In genomic region chr4:149102765-149103164, GRCh38 we compare ENCODE assay signal across 26 cellular contexts.
"Had no signal": no experiment of that assay in that cellular context is flagged by ENCODE, and none has a peak within 500 bp of the region (broad histone marks: within the 10 kb centered on the region; RNA-seq: fewer than 3 reads in every experiment).

No MANE protein-coding gene starts in this region.

- H3K4me1 Mint-ChIP-seq: natural killer cell; neural crest cell; stimulated activated naive CD8-positive, alpha-beta T cell treated with anti-CD3 and anti-CD28 coated beads, Interleukin-15, amount 100 ng/mL, for 72 hours had no signal

- H3K27ac ChIP-seq: colonic mucosa, esophagus muscularis mucosa, heart right ventricle, lower lobe of right lung, neutrophil, pancreas, right lobe of liver, suprapubic skin, vagina had no signal

- H3K4me1 ChIP-seq: colonic mucosa, esophagus muscularis mucosa, heart right ventricle, lower lobe of right lung, pancreas, right lobe of liver, suprapubic skin, vagina had no signal

- H3K36me3 ChIP-seq: colonic mucosa, esophagus muscularis mucosa, heart right ventricle, lower lobe of right lung, neutrophil, pancreas, right lobe of liver, suprapubic skin, vagina had no signal

- DNase-seq: colonic mucosa; effector CD8-positive, alpha-beta T cell; foreskin melanocyte; glutamatergic neuron; heart right ventricle; hippocampal formation; islet precursor cell; kidney glomerular epithelial cell; left ventricle myocardium superior; lower lobe of right lung; natural killer cell; pancreas; right lobe of liver; small intestine; stimulated activated CD4-positive, alpha-beta T cell treated with anti-CD3 and anti-CD28 coated beads, Interleukin-15, amount 100 ng/mL, for 24 hours; stimulated activated CD4-positive, alpha-beta T cell treated with anti-CD3 and anti-CD28 coated beads, Interleukin-2, amount 100 ng/mL, for 48 hours; stimulated activated CD8-positive, alpha-beta memory T cell treated with anti-CD3 and anti-CD28 coated beads, Interleukin-4, amount 100 ng/mL, for 48 hours; stimulated activated naive CD4-positive, alpha-beta T cell; stimulated activated naive CD8-positive, alpha-beta T cell treated with anti-CD3 and anti-CD28 coated beads, Interleukin-15, amount 100 ng/mL, for 72 hours; trophoblast cell had no signal

- H3K27me3 Mint-ChIP-seq: dendritic cell treated with granulocyte-macrophage colony-stimulating factor and Interleukin-4, amounts not matched to agents 40 ng/mL and 50 ng/mL, for 4 days; stimulated activated naive CD8-positive, alpha-beta T cell treated with anti-CD3 and anti-CD28 coated beads, Interleukin-15, amount 100 ng/mL, for 72 hours had no signal

- H3K27me3 ChIP-seq: colonic mucosa, esophagus muscularis mucosa, heart right ventricle, neutrophil, pancreas, right lobe of liver, suprapubic skin, vagina had no signal

- H3K4me3 Mint-ChIP-seq: dendritic cell treated with granulocyte-macrophage colony-stimulating factor and Interleukin-4, amounts not matched to agents 40 ng/mL and 50 ng/mL, for 4 days; natural killer cell; neural crest cell; stimulated activated naive CD8-positive, alpha-beta T cell treated with anti-CD3 and anti-CD28 coated beads, Interleukin-15, amount 100 ng/mL, for 72 hours had no signal

- H3K9me3 ChIP-seq: colonic mucosa, lower lobe of right lung, neutrophil, pancreas, right lobe of liver, suprapubic skin, vagina had no signal

- H3K27ac Mint-ChIP-seq: dendritic cell treated with granulocyte-macrophage colony-stimulating factor and Interleukin-4, amounts not matched to agents 40 ng/mL and 50 ng/mL, for 4 days; natural killer cell; stimulated activated naive CD8-positive, alpha-beta T cell treated with anti-CD3 and anti-CD28 coated beads, Interleukin-15, amount 100 ng/mL, for 72 hours had no signal

- H3K4me3 ChIP-seq: colonic mucosa, esophagus muscularis mucosa, heart right ventricle, lower lobe of right lung, pancreas, right lobe of liver, suprapubic skin, vagina had no signal

- ATAC-seq: heart right ventricle; left ventricle myocardium superior; lower lobe of right lung; natural killer cell; pancreas; right lobe of liver; stimulated activated naive CD8-positive, alpha-beta T cell treated with anti-CD3 and anti-CD28 coated beads, Interleukin-15, amount 100 ng/mL, for 72 hours had no signal
